8 cellular contexts compared by ENCODE assay signal in genomic region chr17:58331815-58332719, GRCh38. TPM values are rescaled to one million over a fixed set of nuclear protein-coding genes. Genes with fewer than 3 reads are reported as not detected.
DNase-seq lines count a peak whose midpoint lies in the region; ATAC-seq and TF ChIP-seq lines count a peak whose summit lies in the region.

No MANE protein-coding gene starts in this region.

- H3K4me1 ChIP-seq in left lung = peaks cover 9 to 57% of the 10 kb centered on the region in 2 donors

- H3K4me3 ChIP-seq in left lung = peak overlapping the region; percentile 12 to 86

- H3K36me3 ChIP-seq in left lung = peaks cover 0 to 9% of the 10 kb centered on the region in 2 donors

- peak overlapping the region; percentile 99 for H3K27ac Mint-ChIP-seq in activated T-helper 1 cell treated with anti-CD3 and anti-CD28 coated beads, Interleukin-12 subunit alpha, Interleukin-12 subunit beta, Interleukin-2, Interleukin-4 antibody, amounts not matched to agents 30 ng/mL and 10 ng/mL and 1 ng/mL, durations not matched to agents 14 hours and 24 hours and 36 hours

- no peaks in the 10 kb centered on the region for H3K9me3 ChIP-seq in left lung

- ATAC-seq in GM18867 (IDR thresholded peaks at IDR 0.05; ENCODE audit: unreplicated experiment) (peak; percentile 14), left lung (peak; percentile 60), HG03521 (IDR thresholded peaks at IDR 0.05; ENCODE audit: unreplicated experiment) (no peak), HG03342 (IDR thresholded peaks at IDR 0.05; ENCODE audit: unreplicated experiment) (no peak)

- no peaks in the 10 kb centered on the region for H3K9me3 Mint-ChIP-seq in activated T-helper 1 cell treated with anti-CD3 and anti-CD28 coated beads, Interleukin-12 subunit alpha, Interleukin-12 subunit beta, Interleukin-2, Interleukin-4 antibody, amounts not matched to agents 30 ng/mL and 10 ng/mL and 1 ng/mL, durations not matched to agents 14 hours and 24 hours and 36 hours

- peak; percentile 77 to 88 for DNase-seq in NOMO-1 (lab: John Stamatoyannopoulos, UW; ENCODE audit: unreplicated experiment in 2 of 2)
- peak; percentile 91 for DNase-seq in activated T-helper 1 cell treated with anti-CD3 and anti-CD28 coated beads, Interleukin-12 subunit alpha, Interleukin-12 subunit beta, Interleukin-2, Interleukin-4 antibody, amounts not matched to agents 30 ng/mL and 10 ng/mL and 1 ng/mL, durations not matched to agents 14 hours and 24 hours and 36 hours (ENCODE audit: low spot score)
- DNase-seq in left lung = peak; percentile 90 to 96
- DNase-seq in stimulated activated CD8-positive, alpha-beta memory T cell treated with anti-CD3 and anti-CD28 coated beads, Interleukin-15, amount 100 ng/mL, for 24 hours (ENCODE audit: low read depth) = peak; percentile 90
- no peak for DNase-seq in COLO668 (lab: John Stamatoyannopoulos, UW; ENCODE audit: unreplicated experiment)

- H3K4me1 Mint-ChIP-seq in activated T-helper 1 cell treated with anti-CD3 and anti-CD28 coated beads, Interleukin-12 subunit alpha, Interleukin-12 subunit beta, Interleukin-2, Interleukin-4 antibody, amounts not matched to agents 30 ng/mL and 10 ng/mL and 1 ng/mL, durations not matched to agents 14 hours and 24 hours and 36 hours (ENCODE audit: low read depth) = peaks cover 58% of the 10 kb centered on the region

- intact Hi-C loops in activated T-helper 1 cell treated with anti-CD3 and anti-CD28 coated beads, Interleukin-12 subunit alpha, Interleukin-12 subunit beta, Interleukin-2, Interleukin-4 antibody, amounts not matched to agents 30 ng/mL and 10 ng/mL and 1 ng/mL, durations not matched to agents 14 hours and 24 hours and 36 hours (cut with micrococcal nuclease) = loop anchor here (1.0 to 10.0 kb wide), 4 partner anchors 85 to 673 kb away; partner anchors contain the start of genes RAD51C, RNF43 and TEX14
- intact Hi-C loops in left lung (cut with DNase I) = no loop called here

- peak overlapping the region; percentile 87 to 100 for H3K27ac ChIP-seq in left lung

- H3K27me3 ChIP-seq in left lung = peaks cover 0 to 21% of the 10 kb centered on the region in 2 donors

- TF ChIP-seq CTCF in left lung (IDR thresholded peaks at IDR 0.05) = no peak

- peak overlapping the region; percentile 100 for H3K4me3 Mint-ChIP-seq in activated T-helper 1 cell treated with anti-CD3 and anti-CD28 coated beads, Interleukin-12 subunit alpha, Interleukin-12 subunit beta, Interleukin-2, Interleukin-4 antibody, amounts not matched to agents 30 ng/mL and 10 ng/mL and 1 ng/mL, durations not matched to agents 14 hours and 24 hours and 36 hours

- H3K36me3 Mint-ChIP-seq in activated T-helper 1 cell treated with anti-CD3 and anti-CD28 coated beads, Interleukin-12 subunit alpha, Interleukin-12 subunit beta, Interleukin-2, Interleukin-4 antibody, amounts not matched to agents 30 ng/mL and 10 ng/mL and 1 ng/mL, durations not matched to agents 14 hours and 24 hours and 36 hours (ENCODE audit: low read depth) = peaks cover 35% of the 10 kb centered on the region

- peaks cover 2% of the 10 kb centered on the region for H3K27me3 Mint-ChIP-seq in activated T-helper 1 cell treated with anti-CD3 and anti-CD28 coated beads, Interleukin-12 subunit alpha, Interleukin-12 subunit beta, Interleukin-2, Interleukin-4 antibody, amounts not matched to agents 30 ng/mL and 10 ng/mL and 1 ng/mL, durations not matched to agents 14 hours and 24 hours and 36 hours (ENCODE audit: insufficient read depth)

RNA-seq across cellular contexts. Expression of gene TSPOAP1, which starts 3.5 kb away (rescaled TPM):
- 31.4 and 35.1 TPM in 2 replicates for total RNA-seq in activated T-helper 1 cell treated with anti-CD3 and anti-CD28 coated beads, Interleukin-12 subunit alpha, Interleukin-12 subunit beta, Interleukin-2, Interleukin-4 antibody, amounts not matched to agents 30 ng/mL and 10 ng/mL and 1 ng/mL, durations not matched to agents 14 hours and 24 hours and 36 hours
- 10 to 100 TPM in 1 of 2 donors, 1 to 10 TPM in 1; 7.9 to 10.2 TPM for total RNA-seq in left lung

RNA-seq across cellular contexts. Expression of gene SUPT4H1, which starts 19.9 kb away (rescaled TPM):
- 138 and 142 TPM in 2 replicates for total RNA-seq in activated T-helper 1 cell treated with anti-CD3 and anti-CD28 coated beads, Interleukin-12 subunit alpha, Interleukin-12 subunit beta, Interleukin-2, Interleukin-4 antibody, amounts not matched to agents 30 ng/mL and 10 ng/mL and 1 ng/mL, durations not matched to agents 14 hours and 24 hours and 36 hours
- total RNA-seq in left lung = 10 to 100 TPM; 68.4 to 69.0 TPM

RNA-seq across cellular contexts. Expression of gene MPO, which starts 51.3 kb away (rescaled TPM):
- total RNA-seq in activated T-helper 1 cell treated with anti-CD3 and anti-CD28 coated beads, Interleukin-12 subunit alpha, Interleukin-12 subunit beta, Interleukin-2, Interleukin-4 antibody, amounts not matched to agents 30 ng/mL and 10 ng/mL and 1 ng/mL, durations not matched to agents 14 hours and 24 hours and 36 hours = not detected in 2 replicates
- 1 to 10 TPM; 1.0 to 1.5 TPM for total RNA-seq in left lung

Comparison
In these comparisons a context has a peak if more than half of its experiments do, and no peak if none do; other contexts are left out.
1. ATAC-seq: peak in GM18867 (single experiment) and left lung (single experiment); none in HG03521 (single experiment) and HG03342 (single experiment).